In genomic region chr14:100304825-100305445, GRCh38 we compare ENCODE assay signal across 8 cellular contexts.
A peak's percentile ranks its signal among the peaks of the same experiment; 100 is the strongest.
DNase-seq lines count a peak whose midpoint lies in the region; ATAC-seq lines count a peak whose summit lies in the region.

No MANE protein-coding gene starts in this region.

- peaks cover 3 to 50% (median 35%) of the 10 kb centered on the region in 5 donors for H3K4me1 ChIP-seq in subcutaneous abdominal adipose tissue (ENCODE audit: control insufficient read depth in 5 of 5, insufficient read depth in 5 of 5, low read length in 5 of 5)

- ATAC-seq in GM21786 (IDR thresholded peaks at IDR 0.05; ENCODE audit: unreplicated experiment) = no peak
- ATAC-seq in GM19035 (IDR thresholded peaks at IDR 0.05; ENCODE audit: unreplicated experiment) = no peak

- DNase-seq in stimulated activated CD4-positive, alpha-beta T cell treated with anti-CD3 and anti-CD28 coated beads, Interleukin-15, amount 100 ng/mL, for 24 hours = peak; percentile 38
- DNase-seq in stimulated activated CD4-positive, alpha-beta T cell treated with anti-CD3 and anti-CD28 coated beads, Interleukin-1b, Interleukin-23, amount 100 ng/mL, for 48 hours = no peak
- peak; percentile 28 for DNase-seq in NCI-H526 treated with DMSO at 0.1 percent for 48 hours (lab: John Stamatoyannopoulos, UW)
- DNase-seq in caudate nucleus (lab: John Stamatoyannopoulos, UW) = peak in 38 of 61 donors; percentile 8 to 82 (median 44)

- H3K9me3 ChIP-seq in subcutaneous abdominal adipose tissue (ENCODE audit: control insufficient read depth in 5 of 5, low read length in 5 of 5) = no peaks in the 10 kb centered on the region

- peak overlapping the region in 3 of 5 donors; percentile 55 to 66 (median 59) for H3K9ac ChIP-seq in subcutaneous abdominal adipose tissue (ENCODE audit: low read length in 5 of 5)

- peak overlapping the region; percentile 70 for H3K27ac ChIP-seq in caudate nucleus (ENCODE audit: low read depth, low read length)
- H3K27ac ChIP-seq in layer of hippocampus (ENCODE audit: low read depth, low read length) = peak overlapping the region; percentile 55
- no peak overlapping the region for H3K27ac ChIP-seq in subcutaneous abdominal adipose tissue (ENCODE audit: low read depth, low read length)

- no peaks in the 10 kb centered on the region for H3K36me3 ChIP-seq in subcutaneous abdominal adipose tissue (ENCODE audit: control insufficient read depth in 5 of 5, insufficient read depth in 5 of 5, low read length in 5 of 5)

- no peaks in the 10 kb centered on the region for H3K27me3 ChIP-seq in layer of hippocampus (ENCODE audit: control insufficient read depth, insufficient read depth, low read length)
- no peaks in the 10 kb centered on the region for H3K27me3 ChIP-seq in subcutaneous abdominal adipose tissue (ENCODE audit: control insufficient read depth in 5 of 5, insufficient read depth in 4 of 5, low read length in 5 of 5)

- peak overlapping the region; percentile 58 to 81 (median 75) for H3K4me3 ChIP-seq in subcutaneous abdominal adipose tissue (ENCODE audit: low read depth in 1 of 5, low read length in 5 of 5)
